Comparison of ENCODE assay signal across 17 cellular contexts in genomic region chr2:215900865-215901264, GRCh38.
DNase-seq lines count a peak whose midpoint lies in the region; ATAC-seq and TF ChIP-seq lines count a peak whose summit lies in the region.
"Had no signal": no experiment of that assay in that cellular context is flagged by ENCODE, and none has a peak within 500 bp of the region (broad histone marks: within the 10 kb centered on the region; RNA-seq: fewer than 3 reads in every experiment).

No MANE protein-coding gene starts in this region.

- CTCF ChIA-PET in MCF 10A (lab: Yijun Ruan, JAX) (interaction anchor here (0.6 to 1.2 kb wide), 4 partner anchors 13 to 481 kb away, joined by 3 read pairs; no protein-coding TSS in a partner anchor), mammary epithelial cell (lab: Charles Lee; ENCODE audit: low non-redundant PET) (no interaction called here)

- TF ChIP-seq CTCF in MCF 10A (IDR thresholded peaks at IDR 0.05; ENCODE audit: unreplicated experiment) (no peak), mammary epithelial cell (conservative IDR thresholded peaks at IDR 0.05 in 1 of 2, IDR thresholded peaks at IDR 0.05 in 1 of 2; ENCODE audit: extremely low read depth in 1 of 2, insufficient read depth in 1 of 2, low read depth in 1 of 2, low read length in 2 of 2) (no peak), hepatocyte (IDR thresholded peaks at IDR 0.05; ENCODE audit: poor library complexity) (no peak)

- no peaks in the 10 kb centered on the region for H3K36me3 Mint-ChIP-seq in MCF 10A (ENCODE audit: insufficient read depth, unreplicated experiment)

- intact Hi-C loops in MCF 10A (cut with micrococcal nuclease) (loop anchor here (5.0 kb wide), 3 partner anchors 69 to 449 kb away; no protein-coding TSS in a partner anchor), mammary epithelial cell (cut with micrococcal nuclease) (loop anchor here (5.0 kb wide), 1 partner anchor 69 kb away; no protein-coding TSS in a partner anchor), posterior cingulate gyrus (cut with DNase I) (no loop called here)

- peak; percentile 75 for ATAC-seq in HG02885 (IDR thresholded peaks at IDR 0.05; ENCODE audit: poor library complexity, unreplicated experiment)

- H3K79me2 ChIP-seq in mammary epithelial cell (ENCODE audit: insufficient read depth, low read length) (no peaks in the 10 kb centered on the region), hepatocyte (no peaks in the 10 kb centered on the region)

- POLR2A ChIA-PET in MCF 10A (lab: Yijun Ruan, JAX), result interaction anchor here (0.9 to 1.0 kb wide), 2 partner anchors 13 to 68 kb away, joined by 3 read pairs; no protein-coding TSS in a partner anchor

- no peaks in the 10 kb centered on the region for H3K9me3 ChIP-seq in mammary epithelial cell (replicated peaks; ENCODE audit: insufficient read depth, low read length)
- H3K9me3 ChIP-seq in hepatocyte (ENCODE audit: low read depth), result no peaks in the 10 kb centered on the region
- H3K9me3 ChIP-seq: A549, esophagus squamous epithelium, thyroid gland had no signal

- H3K27ac Mint-ChIP-seq in MCF 10A (ENCODE audit: low read depth, unreplicated experiment), result peak overlapping the region; percentile 41
- H3K27ac Mint-ChIP-seq: IgD-negative memory B cell had no signal

- H3K9me2 ChIP-seq in hepatocyte (replicated peaks; ENCODE audit: insufficient read depth), result no peaks in the 10 kb centered on the region

- DNase-seq in MCF 10A (ENCODE audit: unreplicated experiment) (no peak), mammary epithelial cell (no peak), NOMO-1 (lab: John Stamatoyannopoulos, UW; ENCODE audit: unreplicated experiment in 2 of 2) (peak; percentile 44 to 72), hepatocyte (ENCODE audit: low spot score) (no peak), posterior cingulate gyrus (no peak), mucosa of gallbladder (ENCODE audit: low spot score) (no peak), GM03348 (ENCODE audit: low spot score) (no peak)
- DNase-seq: EL; esophagus squamous epithelium; NCI-H69; stimulated activated CD4-positive, alpha-beta T cell treated with anti-CD3 and anti-CD28 coated beads, Interleukin-4, amount 100 ng/mL, for 1 hour; T-helper 2 cell; thyroid gland had no signal

- dilution Hi-C loops in mammary epithelial cell (cut with HindIII; ENCODE audit: low sequenced_read_pairs), result no loop called here

- H3K4me3 ChIP-seq in mammary epithelial cell (replicated peaks in 1 of 3; ENCODE audit: insufficient read depth in 1 of 3, low read depth in 2 of 3, low read length in 3 of 3) (no peak overlapping the region), hepatocyte (no peak overlapping the region)
- H3K4me3 ChIP-seq: A549, esophagus squamous epithelium, thyroid gland had no signal

- H3K36me3 ChIP-seq in mammary epithelial cell (ENCODE audit: insufficient read depth, low read length) (no peaks in the 10 kb centered on the region), hepatocyte (replicated peaks; ENCODE audit: insufficient read depth, low read depth) (no peaks in the 10 kb centered on the region)
- H3K36me3 ChIP-seq: esophagus squamous epithelium, thyroid gland had no signal

- no peaks in the 10 kb centered on the region for H3K27me3 Mint-ChIP-seq in MCF 10A (ENCODE audit: insufficient read depth, unreplicated experiment)

- WGBS in mammary epithelial cell (ENCODE audit: low coverage, missing lambda C conversion rate), result 98% methylated on average over 3 of the region's 3 CpGs
- 94% methylated on average over 3 of the region's 3 CpGs for WGBS in hepatocyte (ENCODE audit: low lambda C conversion rate, missing lambda C conversion rate)

- H4K20me1 ChIP-seq in mammary epithelial cell (ENCODE audit: insufficient read depth, low read length), result no peaks in the 10 kb centered on the region
- no peaks in the 10 kb centered on the region for H4K20me1 ChIP-seq in hepatocyte (ENCODE audit: insufficient read depth, poor library complexity, severe bottlenecking)

- no peak overlapping the region for H3K4me3 Mint-ChIP-seq in MCF 10A (ENCODE audit: unreplicated experiment)
- H3K4me3 Mint-ChIP-seq: IgD-negative memory B cell, neural crest cell had no signal

- no TSS peak for BruUV-seq in MCF 10A (replicated peaks; lab: Mats Ljungman, UMichigan)
- BruUV-seq in mammary epithelial cell (replicated peaks; lab: Mats Ljungman, UMichigan), result no TSS peak

- H3K4me2 ChIP-seq in mammary epithelial cell (ENCODE audit: insufficient read depth, low read depth, low read length) (no peak overlapping the region), hepatocyte (no peak overlapping the region)
- H3K4me2 ChIP-seq: A549 had no signal

- in situ Hi-C loops in mammary epithelial cell (cut with MboI; ENCODE audit: low sequenced_read_pairs in 2 of 2), result no loop called here

- H2AFZ ChIP-seq in mammary epithelial cell (ENCODE audit: low read depth, low read length) (no peak overlapping the region), hepatocyte (no peak overlapping the region)

- H3K27me3 ChIP-seq in mammary epithelial cell (ENCODE audit: insufficient read depth, low read length), result no peaks in the 10 kb centered on the region
- no peaks in the 10 kb centered on the region for H3K27me3 ChIP-seq in hepatocyte
- H3K27me3 ChIP-seq: esophagus squamous epithelium, thyroid gland had no signal

- no peak overlapping the region for H3K9ac ChIP-seq in mammary epithelial cell (ENCODE audit: insufficient read depth, low read length)

- H3K4me1 Mint-ChIP-seq in MCF 10A (ENCODE audit: insufficient read depth, unreplicated experiment), result peaks cover 51% of the 10 kb centered on the region
- H3K4me1 Mint-ChIP-seq: neural crest cell had no signal

- no peaks in the 10 kb centered on the region for H3K9me3 Mint-ChIP-seq in MCF 10A (ENCODE audit: unreplicated experiment)

- H3K4me1 ChIP-seq in mammary epithelial cell (ENCODE audit: insufficient read depth, low read length) (peaks cover 26% of the 10 kb centered on the region), hepatocyte (ENCODE audit: insufficient read depth) (no peaks in the 10 kb centered on the region)
- H3K4me1 ChIP-seq: esophagus squamous epithelium, thyroid gland had no signal

- H3K27ac ChIP-seq in mammary epithelial cell (ENCODE audit: insufficient read depth, low read depth, low read length) (no peak overlapping the region), hepatocyte (no peak overlapping the region)
- H3K27ac ChIP-seq: esophagus squamous epithelium, thyroid gland had no signal

Comparison
In these comparisons a context has a peak if more than half of its experiments do, and no peak if none do; other contexts are left out.
1. DNase-seq: peak in NOMO-1 (2 of 2); none in MCF 10A (single experiment), mammary epithelial cell (single experiment), hepatocyte (single experiment), posterior cingulate gyrus (0 of 10), mucosa of gallbladder (single experiment) and GM03348 (single experiment).